8 cellular contexts compared by ENCODE assay signal in genomic region chr11:113994077-113994954, GRCh38. TPM values are rescaled to one million over a fixed set of nuclear protein-coding genes. Genes with fewer than 3 reads are reported as not detected.
A peak's percentile ranks its signal among the peaks of the same experiment; 100 is the strongest.
DNase-seq lines count a peak whose midpoint lies in the region; ATAC-seq and TF ChIP-seq lines count a peak whose summit lies in the region.

No MANE protein-coding gene starts in this region.

- peaks cover 58% of the 10 kb centered on the region for H3K27me3 Mint-ChIP-seq in type B pancreatic cell
- H3K27me3 Mint-ChIP-seq in T-helper 2 cell treated with Interferon-gamma antibody and Interleukin-4, amounts not matched to agents 5 μg/mL and 100 μg/mL, for 36 hours (ENCODE audit: low read depth): peaks cover 8% of the 10 kb centered on the region

- intact Hi-C loops in mucosa of descending colon (cut with DNase I, micrococcal nuclease): loop anchor here in 1 of 2 donors (10.0 kb wide), 1 partner anchor 270 kb away; no protein-coding TSS in a partner anchor

- no peaks in the 10 kb centered on the region for H3K9me3 Mint-ChIP-seq in type B pancreatic cell
- H3K9me3 Mint-ChIP-seq in T-helper 2 cell treated with Interferon-gamma antibody and Interleukin-4, amounts not matched to agents 5 μg/mL and 100 μg/mL, for 36 hours: no peaks in the 10 kb centered on the region

- H3K36me3 Mint-ChIP-seq in type B pancreatic cell: no peaks in the 10 kb centered on the region
- H3K36me3 Mint-ChIP-seq in T-helper 2 cell treated with Interferon-gamma antibody and Interleukin-4, amounts not matched to agents 5 μg/mL and 100 μg/mL, for 36 hours (ENCODE audit: low read depth): no peaks in the 10 kb centered on the region

- no peak overlapping the region for H3K27ac Mint-ChIP-seq in type B pancreatic cell
- no peak overlapping the region for H3K27ac Mint-ChIP-seq in T-helper 2 cell treated with Interferon-gamma antibody and Interleukin-4, amounts not matched to agents 5 μg/mL and 100 μg/mL, for 36 hours

- H3K9me3 ChIP-seq in mucosa of descending colon: no peaks in the 10 kb centered on the region

- DNase-seq in AG09319 (ENCODE audit: extremely low read depth, low read depth) (no peak), GM20000 (ENCODE audit: low spot score) (peak; percentile 51), dermis blood vessel endothelial cell (peak; percentile 46), mucosa of descending colon (peak in 2 of 3 donors; percentile 35 to 41), type B pancreatic cell (ENCODE audit: extremely low spot score, unreplicated experiment) (no peak), NCI-H446 treated with DMSO at 0.1 percent for 48 hours (lab: John Stamatoyannopoulos, UW) (no peak)
- no peak for DNase-seq in T-helper 2 cell treated with Interferon-gamma antibody and Interleukin-4, amounts not matched to agents 5 μg/mL and 100 μg/mL, for 36 hours (ENCODE audit: low spot score)

- ATAC-seq in mucosa of descending colon: peak; percentile 47

- no peak overlapping the region for H3K4me3 ChIP-seq in mucosa of descending colon

- no peaks in the 10 kb centered on the region for H3K4me1 Mint-ChIP-seq in type B pancreatic cell (ENCODE audit: unreplicated experiment)
- no peaks in the 10 kb centered on the region for H3K4me1 Mint-ChIP-seq in T-helper 2 cell treated with Interferon-gamma antibody and Interleukin-4, amounts not matched to agents 5 μg/mL and 100 μg/mL, for 36 hours (ENCODE audit: low read depth)

- no peaks in the 10 kb centered on the region for H3K36me3 ChIP-seq in mucosa of descending colon (ENCODE audit: low read depth)

- H3K27ac ChIP-seq in VCaP: peak overlapping the region; percentile 7; the same call in 1 of the 2 replicates

- no peaks in the 10 kb centered on the region for H3K4me1 ChIP-seq in mucosa of descending colon (ENCODE audit: low read depth)

- TF ChIP-seq CTCF in AG09319 (IDR thresholded peaks at IDR 0.05; ENCODE audit: low read depth, low read length) (peak; percentile 55), GM20000 (IDR thresholded peaks at IDR 0.05; ENCODE audit: extremely low read depth, missing control alignments) (peak; percentile 62), VCaP (conservative IDR thresholded peaks at IDR 0.05) (peak; percentile 84), mucosa of descending colon (IDR thresholded peaks at IDR 0.05) (peak; percentile 44), type B pancreatic cell (conservative IDR thresholded peaks at IDR 0.05) (peak; percentile 87)

- H3K4me3 Mint-ChIP-seq in type B pancreatic cell: no peak overlapping the region
- H3K4me3 Mint-ChIP-seq in T-helper 2 cell treated with Interferon-gamma antibody and Interleukin-4, amounts not matched to agents 5 μg/mL and 100 μg/mL, for 36 hours: no peak overlapping the region

RNA-seq across cellular contexts. Expression of gene HTR3A, which starts 19.4 kb away (rescaled TPM):
- total RNA-seq in dermis blood vessel endothelial cell: not detected in 2 replicates
- total RNA-seq in mucosa of descending colon: 1 to 10 TPM in 1 of 3 donors, under 1 TPM in 1, not detected in 1; 0.17 to 4.1 TPM
- total RNA-seq in type B pancreatic cell (ENCODE audit: low replicate concordance): 0.27 TPM in 1 of 2 replicates, not detected in the other

Comparison
In these comparisons a context has a peak if more than half of its experiments do, and no peak if none do; other contexts are left out.
1. DNase-seq: peak in GM20000 (single experiment), dermis blood vessel endothelial cell (single experiment) and mucosa of descending colon (2 of 3); none in AG09319 (single experiment), type B pancreatic cell (single experiment), NCI-H446 treated with DMSO at 0.1 percent for 48 hours (single experiment) and T-helper 2 cell treated with Interferon-gamma antibody and Interleukin-4, amounts not matched to agents 5 μg/mL and 100 μg/mL, for 36 hours (single experiment).
2. Peak in every context shown above with its lines, with median percentiles within 50 percentile points of each other: CTCF ChIP-seq.